18 cellular contexts compared by ENCODE assay signal in genomic region chr11:116866774-116867455, GRCh38. TPM values are rescaled to one million over a fixed set of nuclear protein-coding genes. Genes with fewer than 3 reads are reported as not detected.
"Had no signal": no experiment of that assay in that cellular context is flagged by ENCODE, and none has a peak within 500 bp of the region (broad histone marks: within the 10 kb centered on the region; RNA-seq: fewer than 3 reads in every experiment).

No MANE protein-coding gene starts in this region.

- ATAC-seq: natural killer cell treated with Interleukin-12 subunit alpha and Interleukin-12 subunit beta and Interleukin-15 and Interleukin-18, amount 100 ng/mL, for 72 hours; stimulated activated naive CD8-positive, alpha-beta T cell treated with anti-CD3 and anti-CD28 coated beads, Interleukin-15, Interleukin-2, amounts not matched to agents 100 U/mL and 50 U/mL, for 24 hours; T-helper 17 cell had no signal

- H3K4me1 ChIP-seq: breast epithelium, vagina had no signal

- H3K27me3 ChIP-seq: breast epithelium, esophagus squamous epithelium, neutrophil, transverse colon, vagina had no signal

- DNase-seq: activated CD4-positive, alpha-beta T cell treated with anti-CD3 and anti-CD28 coated beads, Interleukin-2, amount 50 U/mL, for 48 hours; activated naive CD4-positive, alpha-beta T cell; cerebellar nuclear complex; effector memory CD4-positive, alpha-beta T cell; esophagus squamous epithelium; foreskin melanocyte; stimulated activated CD4-positive, alpha-beta T cell treated with anti-CD3 and anti-CD28 coated beads, Interleukin-2, amount 100 ng/mL, for 24 hours; stimulated activated naive CD8-positive, alpha-beta T cell treated with anti-CD3 and anti-CD28 coated beads, Interleukin-15, Interleukin-2, amounts not matched to agents 100 U/mL and 50 U/mL, for 24 hours; T-helper 17 cell; transverse colon; WERI-Rb-1 had no signal

- H3K9me3 ChIP-seq: breast epithelium, esophagus squamous epithelium, neutrophil, transverse colon, vagina had no signal

- H3K36me3 ChIP-seq: breast epithelium had no signal

- H3K4me3 ChIP-seq: breast epithelium, esophagus squamous epithelium, lung, transverse colon, vagina had no signal

- H3K27ac ChIP-seq: breast epithelium, esophagus squamous epithelium, neutrophil, transverse colon, vagina, WERI-Rb-1 had no signal

RNA-seq across cellular contexts. Expression of gene APOA1, which starts 29.5 kb away (rescaled TPM):
- total RNA-seq: esophagus squamous epithelium; natural killer cell treated with Interleukin-12 subunit alpha and Interleukin-12 subunit beta and Interleukin-15 and Interleukin-18, amount 100 ng/mL, for 72 hours; SK-MEL-5 had no signal

RNA-seq across cellular contexts. Expression of gene APOC3, which starts 37.2 kb away (rescaled TPM):
- total RNA-seq: astrocyte; breast epithelium; esophagus squamous epithelium; natural killer cell treated with Interleukin-12 subunit alpha and Interleukin-12 subunit beta and Interleukin-15 and Interleukin-18, amount 100 ng/mL, for 72 hours; SK-MEL-5; T-helper 17 cell; vagina had no signal

RNA-seq across cellular contexts. Expression of gene APOA4, which starts 43.8 kb away (rescaled TPM):
- total RNA-seq: astrocyte; esophagus squamous epithelium; lung; natural killer cell treated with Interleukin-12 subunit alpha and Interleukin-12 subunit beta and Interleukin-15 and Interleukin-18, amount 100 ng/mL, for 72 hours; SK-MEL-5; T-helper 17 cell; transverse colon; vagina had no signal
